In the genomic region with DNA sequence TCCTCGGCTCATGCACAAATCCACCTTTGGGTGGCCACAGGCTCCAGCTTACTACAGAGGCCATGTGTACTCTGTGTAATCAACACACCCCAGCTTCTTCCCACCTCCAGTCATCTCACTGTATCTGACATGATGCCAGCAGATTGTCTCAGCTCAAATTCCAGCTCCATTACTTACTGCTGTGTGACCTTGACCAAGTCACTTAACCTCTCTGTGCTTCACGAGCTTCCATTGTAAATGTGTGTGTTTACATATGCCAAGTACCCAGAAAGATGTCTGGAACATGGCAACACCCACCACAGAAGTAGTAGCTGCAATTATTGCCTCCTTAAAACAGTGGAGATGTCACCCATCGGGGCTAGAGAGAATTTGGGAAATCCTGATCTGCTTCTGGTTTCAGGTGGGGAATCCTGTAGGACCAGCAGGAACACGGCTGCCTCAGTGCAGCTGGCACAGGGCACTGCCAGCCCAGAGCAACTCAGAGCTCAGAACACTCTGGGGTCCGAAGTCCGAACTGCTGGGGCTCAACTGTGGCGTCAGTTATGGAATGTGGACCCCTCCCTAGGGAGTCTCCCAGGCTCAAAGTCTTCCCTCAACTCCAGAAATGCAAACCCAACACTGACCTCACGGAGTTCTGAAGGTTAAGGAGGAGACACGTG, we compare ENCODE assay signal across 24 cellular contexts.
"Had no signal": no experiment of that assay in that cellular context is flagged by ENCODE, and none has a peak within 500 bp of the region (broad histone marks: within the 10 kb centered on the region; RNA-seq: fewer than 3 reads in every experiment).

No MANE protein-coding gene starts in this region.

- H3K9ac ChIP-seq: parathyroid adenoma had no signal

- H3K27ac Mint-ChIP-seq: activated CD4-positive, alpha-beta T cell treated with anti-CD3 and anti-CD28 coated beads, Interleukin-2, amount 10 ng/mL, durations not matched to agents 7 days and 5 days; activated CD8-positive, alpha-beta T cell treated with anti-CD3 and anti-CD28 coated beads, Interleukin-2, amount 10 ng/mL, durations not matched to agents 7 days and 5 days; activated naive CD4-positive, alpha-beta T cell treated with anti-CD3 and anti-CD28 coated beads, Interleukin-2, amount 50 U/mL, for 24 hours; brain; nephron; stimulated activated effector memory CD8-positive, alpha-beta T cell treated with anti-CD3 and anti-CD28 coated beads, Interleukin-12 subunit alpha, Interleukin-12 subunit beta, amount 100 ng/mL, for 72 hours; T-helper 2 cell treated with Interferon-gamma antibody and Interleukin-4, amounts not matched to agents 5 μg/mL and 100 μg/mL, for 36 hours had no signal

- FAIRE-seq: islet of Langerhans, urothelium cell line had no signal

- DNase-seq: activated CD4-positive, alpha-beta T cell treated with anti-CD3 and anti-CD28 coated beads, Interleukin-2, amount 10 ng/mL, durations not matched to agents 7 days and 5 days; activated CD4-positive, CD25-positive, alpha-beta regulatory T cell treated with anti-CD3 and anti-CD28 coated beads, Interleukin-2, amount 50 U/mL, for 72 hours; activated CD8-positive, alpha-beta T cell treated with anti-CD3 and anti-CD28 coated beads, Interleukin-2, amount 10 ng/mL, durations not matched to agents 7 days and 5 days; activated gamma-delta T cell treated with Interleukin-2 at 50 U/mL for 16 hours; activated T-cell treated with anti-CD3 and anti-CD28 coated beads, Interleukin-2, amount 50 U/mL, for 1 hour; anterior cingulate cortex; dermis blood vessel endothelial cell; esophagus squamous epithelium; gastrocnemius medialis; head of caudate nucleus; right cardiac atrium; stimulated activated CD4-positive, alpha-beta T cell treated with anti-CD3 and anti-CD28 coated beads, Interleukin-2, amount 100 ng/mL, for 24 hours; stimulated activated naive CD8-positive, alpha-beta T cell treated with anti-CD3 and anti-CD28 coated beads, Interleukin-15, amount 100 ng/mL, for 72 hours; tibial artery had no signal

- H3K27me3 Mint-ChIP-seq: activated naive CD4-positive, alpha-beta T cell treated with anti-CD3 and anti-CD28 coated beads, Interleukin-2, amount 50 U/mL, for 24 hours had no signal

- H3K4me1 Mint-ChIP-seq: activated CD4-positive, alpha-beta T cell treated with anti-CD3 and anti-CD28 coated beads, Interleukin-2, amount 10 ng/mL, durations not matched to agents 7 days and 5 days; activated naive CD4-positive, alpha-beta T cell treated with anti-CD3 and anti-CD28 coated beads, Interleukin-2, amount 50 U/mL, for 24 hours; brain; nephron had no signal

- H3K9me3 Mint-ChIP-seq: activated CD4-positive, alpha-beta T cell treated with anti-CD3 and anti-CD28 coated beads, Interleukin-2, amount 10 ng/mL, durations not matched to agents 7 days and 5 days; activated naive CD4-positive, alpha-beta T cell treated with anti-CD3 and anti-CD28 coated beads, Interleukin-2, amount 50 U/mL, for 24 hours; nephron; stimulated activated effector memory CD8-positive, alpha-beta T cell treated with anti-CD3 and anti-CD28 coated beads, Interleukin-12 subunit alpha, Interleukin-12 subunit beta, amount 100 ng/mL, for 72 hours; stimulated activated naive CD8-positive, alpha-beta T cell treated with anti-CD3 and anti-CD28 coated beads, Interleukin-15, amount 100 ng/mL, for 72 hours; T-helper 2 cell treated with Interferon-gamma antibody and Interleukin-4, amounts not matched to agents 5 μg/mL and 100 μg/mL, for 36 hours had no signal

- H3K4me3 Mint-ChIP-seq: activated CD4-positive, alpha-beta T cell treated with anti-CD3 and anti-CD28 coated beads, Interleukin-2, amount 10 ng/mL, durations not matched to agents 7 days and 5 days; activated CD8-positive, alpha-beta T cell treated with anti-CD3 and anti-CD28 coated beads, Interleukin-2, amount 10 ng/mL, durations not matched to agents 7 days and 5 days; activated naive CD4-positive, alpha-beta T cell treated with anti-CD3 and anti-CD28 coated beads, Interleukin-2, amount 50 U/mL, for 24 hours; brain; nephron; stimulated activated effector memory CD8-positive, alpha-beta T cell treated with anti-CD3 and anti-CD28 coated beads, Interleukin-12 subunit alpha, Interleukin-12 subunit beta, amount 100 ng/mL, for 72 hours; stimulated activated naive CD8-positive, alpha-beta T cell treated with anti-CD3 and anti-CD28 coated beads, Interleukin-15, amount 100 ng/mL, for 72 hours; T-helper 2 cell treated with Interferon-gamma antibody and Interleukin-4, amounts not matched to agents 5 μg/mL and 100 μg/mL, for 36 hours had no signal

- H3K36me3 ChIP-seq: esophagus squamous epithelium, gastrocnemius medialis, tibial artery had no signal

- H2AFZ ChIP-seq: parathyroid adenoma had no signal

- H3K27ac ChIP-seq: esophagus squamous epithelium, gastrocnemius medialis, parathyroid adenoma, tibial artery, VCaP had no signal

- ATAC-seq: activated CD8-positive, alpha-beta T cell treated with anti-CD3 and anti-CD28 coated beads, Interleukin-2, amount 10 ng/mL, durations not matched to agents 7 days and 5 days; gastrocnemius medialis; right cardiac atrium; stimulated activated effector memory CD8-positive, alpha-beta T cell treated with anti-CD3 and anti-CD28 coated beads, Interleukin-12 subunit alpha, Interleukin-12 subunit beta, amount 100 ng/mL, for 72 hours; stimulated activated naive CD8-positive, alpha-beta T cell treated with anti-CD3 and anti-CD28 coated beads, Interleukin-15, amount 100 ng/mL, for 72 hours had no signal

- H3K9me3 ChIP-seq: esophagus squamous epithelium, gastrocnemius medialis, tibial artery had no signal

- H3K79me2 ChIP-seq: parathyroid adenoma had no signal

- H3K4me1 ChIP-seq: esophagus squamous epithelium, gastrocnemius medialis, parathyroid adenoma, tibial artery had no signal

- H3K4me3 ChIP-seq: esophagus squamous epithelium, gastrocnemius medialis, lung, tibial artery had no signal

- H3K36me3 Mint-ChIP-seq: activated naive CD4-positive, alpha-beta T cell treated with anti-CD3 and anti-CD28 coated beads, Interleukin-2, amount 50 U/mL, for 24 hours; brain; stimulated activated effector memory CD8-positive, alpha-beta T cell treated with anti-CD3 and anti-CD28 coated beads, Interleukin-12 subunit alpha, Interleukin-12 subunit beta, amount 100 ng/mL, for 72 hours had no signal
